Comparison of ENCODE assay signal across 7 cellular contexts in the genomic region with DNA sequence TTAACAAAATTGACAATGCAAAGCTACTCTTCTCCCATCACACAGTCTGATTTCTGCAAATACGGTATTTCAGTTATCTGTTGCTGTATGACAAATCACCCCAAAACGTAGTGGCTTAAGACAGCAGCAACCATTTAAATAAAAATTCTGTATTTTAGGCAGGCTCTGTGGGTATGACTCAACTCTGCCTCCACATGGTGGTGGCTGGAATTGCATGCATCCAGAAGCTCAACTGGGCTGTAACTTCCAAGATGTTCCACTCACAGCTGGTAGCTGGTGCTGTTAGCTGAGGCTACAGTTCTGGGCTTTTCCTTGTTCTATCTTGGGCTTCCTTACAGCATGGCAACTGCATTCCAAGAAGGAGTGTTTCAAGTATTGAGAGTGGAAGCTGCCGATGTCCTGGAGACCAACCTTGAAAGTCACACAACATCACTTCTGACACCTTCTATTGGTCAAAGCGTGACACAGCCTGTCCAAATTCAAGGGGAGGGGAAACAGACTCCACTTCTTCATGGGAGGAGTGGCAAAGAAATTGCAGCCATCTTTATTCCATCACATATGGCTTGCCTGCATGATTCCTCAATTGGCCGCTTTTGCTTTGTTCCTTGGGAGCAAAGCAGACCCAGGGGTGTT. TPM values are rescaled to one million over a fixed set of nuclear protein-coding genes. Genes with fewer than 3 reads are reported as not detected.
DNase-seq lines count a peak whose midpoint lies in the region; ATAC-seq and TF ChIP-seq lines count a peak whose summit lies in the region.

No MANE protein-coding gene starts in this region.

- no peak overlapping the region for H3K4me2 ChIP-seq in PC-9

- H3K9me3 ChIP-seq in PC-9 (ENCODE audit: insufficient read depth, low read depth): 0 out of 2 replicates have a peak, but pooled peaks cover 6% of the 10 kb centered on the region
- H3K9me3 ChIP-seq in iPS DF 6.9 (ENCODE audit: control insufficient read depth, insufficient read depth, low read length): no peaks in the 10 kb centered on the region

- H3F3A ChIP-seq in PC-9 (ENCODE audit: insufficient read depth, low read depth): no peaks in the 10 kb centered on the region

- H3K4me3 ChIP-seq in PC-9 (no peak overlapping the region), iPS DF 6.9 (ENCODE audit: low read length) (no peak overlapping the region)

- no peaks in the 10 kb centered on the region for H3K9me2 ChIP-seq in PC-9 (ENCODE audit: insufficient read depth)

- in situ Hi-C loops in GM13977 (cut with MboI; ENCODE audit: low pct_unique_long_range_greater_than_20kb, low sequenced_read_pairs, unreplicated experiment): no loop called here

- H3K27me3 ChIP-seq in PC-9 (ENCODE audit: insufficient read depth, low read depth) (no peaks in the 10 kb centered on the region), iPS DF 6.9 (ENCODE audit: control insufficient read depth, insufficient read depth, low read length) (no peaks in the 10 kb centered on the region)

- no peaks in the 10 kb centered on the region for H3K36me3 ChIP-seq in PC-9 (ENCODE audit: low read depth)
- no peaks in the 10 kb centered on the region for H3K36me3 ChIP-seq in iPS DF 6.9 (ENCODE audit: control insufficient read depth, insufficient read depth, low read length)

- DNase-seq in GM13977 (ENCODE audit: low spot score) (peak; percentile 34), PC-9 (peak in 1 of 2 experiments; percentile 11), iPS DF 6.9 (ENCODE audit: low read depth, low spot score) (peak; percentile 63), NCI-H510A (lab: John Stamatoyannopoulos, UW) (no peak)
- peak; percentile 42 for DNase-seq in activated T-helper 9 cell treated with anti-CD3 and anti-CD28 coated beads, Interleukin-2, amount 50 U/mL, for 16 hours (ENCODE audit: low read depth)
- peak; percentile 34 to 36 (median 34) for DNase-seq in stimulated activated CD4-positive, alpha-beta T cell treated with anti-CD3 and anti-CD28 coated beads, TNF-alpha, amount 100 ng/mL, for 4 hours (ENCODE audit: low read depth in 3 of 3)

- POLR2A ChIA-PET in PC-9 (lab: Charles Lee; ENCODE audit: unreplicated experiment): no interaction called here

- H4K20me1 ChIP-seq in PC-9 (ENCODE audit: insufficient read depth): no peaks in the 10 kb centered on the region

- intact Hi-C loops in PC-9 (cut with micrococcal nuclease; ENCODE audit: unreplicated experiment): no loop called here

- no peak overlapping the region for H2AFZ ChIP-seq in PC-9

- TF ChIP-seq CTCF in GM13977 (IDR thresholded peaks at IDR 0.05; ENCODE audit: extremely low read depth, insufficient read depth, missing control alignments) (peak; percentile 85), PC-9 (conservative IDR thresholded peaks at IDR 0.05) (peak; percentile 89)

- H3K4me1 ChIP-seq in PC-9 (replicated peaks; ENCODE audit: insufficient read depth): no peaks in the 10 kb centered on the region
- no peaks in the 10 kb centered on the region for H3K4me1 ChIP-seq in iPS DF 6.9 (ENCODE audit: control insufficient read depth, insufficient read depth, low read length)

- H3K27ac ChIP-seq in PC-9: no peak overlapping the region
- no peak overlapping the region for H3K27ac ChIP-seq in iPS DF 6.9 (ENCODE audit: low read length)

- BruUV-seq in PC-9 (replicated peaks; lab: Mats Ljungman, UMichigan): no TSS peak

- CTCF ChIA-PET in PC-9 (lab: Charles Lee): interaction anchor here (0.5 to 0.6 kb wide), 2 partner anchors 35 to 204 kb away, joined by 5 read pairs; no protein-coding TSS in a partner anchor

- no peak for ATAC-seq in HG02588 (IDR thresholded peaks at IDR 0.05; ENCODE audit: unreplicated experiment)

- WGBS in iPS DF 6.9 (ENCODE audit: insufficient coverage, insufficient read length): no CpG with 5 or more reads among the region's 5 CpGs

- no peaks in the 10 kb centered on the region for H3K79me2 ChIP-seq in PC-9 (ENCODE audit: low read depth)

RNA-seq across cellular contexts. Expression of gene TULP1, which starts 39.7 kb away (rescaled TPM):
- total RNA-seq in PC-9 (2021): not detected in 2 replicates

RNA-seq across cellular contexts. Expression of gene TEAD3, which starts 55.5 kb away (rescaled TPM):
- 33.1 and 40.1 TPM in 2 replicates for total RNA-seq in PC-9 (2021)
